In the genomic region with DNA sequence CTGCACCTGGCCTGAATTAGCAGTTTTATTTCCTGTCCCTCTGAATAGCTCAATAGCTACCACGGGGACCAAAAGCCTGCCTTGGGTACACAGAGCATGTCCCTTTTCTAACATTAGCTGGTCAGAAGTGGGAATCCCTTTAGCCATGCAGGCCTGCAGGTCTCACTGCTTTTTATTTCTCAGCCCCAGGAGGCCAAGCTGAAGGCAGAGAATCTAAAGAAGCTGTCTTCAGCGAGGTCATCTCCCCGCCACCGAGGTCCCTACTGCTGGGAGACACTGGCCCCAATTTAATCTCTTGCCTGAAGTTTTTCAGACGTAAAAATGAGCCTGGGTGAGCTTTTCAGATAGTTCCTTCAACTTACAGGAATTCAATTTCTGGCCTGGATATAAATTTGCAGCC, we compare ENCODE assay signal across 27 cellular contexts.
"Had no signal": no experiment of that assay in that cellular context is flagged by ENCODE, and none has a peak within 500 bp of the region (broad histone marks: within the 10 kb centered on the region; RNA-seq: fewer than 3 reads in every experiment).

No MANE protein-coding gene starts in this region.

- H3K4me3 Mint-ChIP-seq: activated CD8-positive, alpha-beta memory T cell treated with anti-CD3 and anti-CD28 coated beads, Interleukin-2, amount 10 ng/mL, durations not matched to agents 7 days and 5 days; activated naive CD8-positive, alpha-beta T cell treated with anti-CD3 and anti-CD28 coated beads, Interleukin-2, amount 50 U/mL, for 24 hours; activated T-cell treated with anti-CD3 and anti-CD28 coated beads, Interleukin-2, amount 50 U/mL, for 24 hours; activated T-helper 1 cell treated with anti-CD3 and anti-CD28 coated beads, Interleukin-12 subunit alpha, Interleukin-12 subunit beta, Interleukin-2, Interleukin-4 antibody, amounts not matched to agents 30 ng/mL and 10 ng/mL and 1 ng/mL, durations not matched to agents 14 hours and 24 hours and 36 hours; WTC11 had no signal

- H3K4me1 ChIP-seq: Peyer's patch, SJSA1 had no signal

- H3K9me3 Mint-ChIP-seq: activated naive CD4-positive, alpha-beta T cell treated with anti-CD3 and anti-CD28 coated beads, Interleukin-2, amount 50 U/mL, for 72 hours; activated naive CD8-positive, alpha-beta T cell treated with anti-CD3 and anti-CD28 coated beads, Interleukin-2, amount 50 U/mL, for 24 hours; activated T-cell treated with anti-CD3 and anti-CD28 coated beads, Interleukin-2, amount 50 U/mL, for 24 hours; activated T-helper 1 cell treated with anti-CD3 and anti-CD28 coated beads, Interleukin-12 subunit alpha, Interleukin-12 subunit beta, Interleukin-2, Interleukin-4 antibody, amounts not matched to agents 30 ng/mL and 10 ng/mL and 1 ng/mL, durations not matched to agents 14 hours and 24 hours and 36 hours; WTC11 had no signal

- H3K4me1 Mint-ChIP-seq: activated CD8-positive, alpha-beta memory T cell treated with anti-CD3 and anti-CD28 coated beads, Interleukin-2, amount 10 ng/mL, durations not matched to agents 7 days and 5 days; activated naive CD8-positive, alpha-beta T cell treated with anti-CD3 and anti-CD28 coated beads, Interleukin-2, amount 50 U/mL, for 24 hours had no signal

- H3K27me3 ChIP-seq: brain microvascular endothelial cell, cardiac muscle cell, Peyer's patch, SJSA1 had no signal

- H3K27ac ChIP-seq: brain microvascular endothelial cell, cardiac muscle cell, Peyer's patch, RWPE1, SJSA1 had no signal

- H3K36me3 Mint-ChIP-seq: activated CD8-positive, alpha-beta memory T cell treated with anti-CD3 and anti-CD28 coated beads, Interleukin-2, amount 10 ng/mL, durations not matched to agents 7 days and 5 days; activated naive CD4-positive, alpha-beta T cell treated with anti-CD3 and anti-CD28 coated beads, Interleukin-2, amount 50 U/mL, for 72 hours; WTC11 had no signal

- H3K36me3 ChIP-seq: brain microvascular endothelial cell, cardiac muscle cell, Peyer's patch, SJSA1 had no signal

- H3K4me3 ChIP-seq: cardiac muscle cell, Peyer's patch, SJSA1 had no signal

- DNase-seq: activated CD4-positive, alpha-beta T cell treated with anti-CD3 and anti-CD28 coated beads for 48 hours; activated CD4-positive, alpha-beta T cell treated with anti-CD3 and anti-CD28 coated beads, Interleukin-2, amount 50 U/mL, for 4 hours; activated CD4-positive, CD25-positive, alpha-beta regulatory T cell treated with anti-CD3 and anti-CD28 coated beads, Interleukin-2, amount 50 U/mL, for 72 hours; activated CD8-positive, alpha-beta memory T cell treated with anti-CD3 and anti-CD28 coated beads, Interleukin-2, amount 10 ng/mL, durations not matched to agents 7 days and 5 days; activated effector memory CD4-positive, alpha-beta T cell treated with Interleukin-2 at 50 U/mL for 16 hours; activated naive CD4-positive, alpha-beta T cell treated with Interleukin-2 at 50 U/mL for 16 hours; activated naive CD8-positive, alpha-beta T cell treated with anti-CD3 and anti-CD28 coated beads, Interleukin-2, amount 50 U/mL, for 24 hours; activated T-cell treated with anti-CD3 and anti-CD28 coated beads, Interleukin-2, amount 50 U/mL, for 24 hours; amniotic stem cell; brain microvascular endothelial cell; KG1; MV-4-11; NCI-H1092 treated with DMSO at 0.1 percent for 48 hours; NCI-H1417 treated with DMSO at 0.1 percent for 48 hours; NCI-H1694 treated with DMSO at 0.1 percent for 48 hours; NCI-H2029 treated with DMSO at 0.1 percent for 48 hours; NCI-H510A treated with DMSO at 0.1 percent for 48 hours; NCI-H69; Peyer's patch; SHP77; SW 1271 had no signal

- H3K27me3 Mint-ChIP-seq: activated naive CD8-positive, alpha-beta T cell treated with anti-CD3 and anti-CD28 coated beads, Interleukin-2, amount 50 U/mL, for 24 hours; activated T-cell treated with anti-CD3 and anti-CD28 coated beads, Interleukin-2, amount 50 U/mL, for 24 hours had no signal

- H3K27ac Mint-ChIP-seq: activated CD8-positive, alpha-beta memory T cell treated with anti-CD3 and anti-CD28 coated beads, Interleukin-2, amount 10 ng/mL, durations not matched to agents 7 days and 5 days; activated naive CD8-positive, alpha-beta T cell treated with anti-CD3 and anti-CD28 coated beads, Interleukin-2, amount 50 U/mL, for 24 hours; activated T-cell treated with anti-CD3 and anti-CD28 coated beads, Interleukin-2, amount 50 U/mL, for 24 hours; activated T-helper 1 cell treated with anti-CD3 and anti-CD28 coated beads, Interleukin-12 subunit alpha, Interleukin-12 subunit beta, Interleukin-2, Interleukin-4 antibody, amounts not matched to agents 30 ng/mL and 10 ng/mL and 1 ng/mL, durations not matched to agents 14 hours and 24 hours and 36 hours had no signal

- H3K9me3 ChIP-seq: Peyer's patch had no signal
